Comparison of ENCODE assay signal across 8 cellular contexts in genomic region chr17:9239821-9240658, GRCh38.
DNase-seq lines count a peak whose midpoint lies in the region; ATAC-seq, FAIRE-seq and TF ChIP-seq lines count a peak whose summit lies in the region.

No MANE protein-coding gene starts in this region.

- DNase-seq in AG20443 (ENCODE audit: low spot score) (peak; percentile 95), NOMO-1 treated with dmso at 0.1 percent for 144 hours (lab: John Stamatoyannopoulos, UW; ENCODE audit: unreplicated experiment) (peak; percentile 76), activated T-helper 1 cell treated with Interleukin-2 at 50 U/mL for 16 hours (ENCODE audit: low read depth) (peak; percentile 59), esophagus squamous epithelium (lab: John Stamatoyannopoulos, UW) (no peak), myocyte (ENCODE audit: low read depth) (peak; percentile 40), RCC 7860 (ENCODE audit: low spot score) (no peak)
- peak; percentile 33 to 47 for DNase-seq in stimulated activated CD8-positive, alpha-beta memory T cell treated with anti-CD3 and anti-CD28 coated beads, Interleukin-7, amount 100 ng/mL, for 48 hours (ENCODE audit: extremely low read depth in 1 of 2, low read depth in 1 of 2)

- H3K36me3 ChIP-seq in esophagus squamous epithelium: peaks cover 0 to 20% (median 0%) of the 10 kb centered on the region in 3 donors

- 0 to 20% methylated on average over 2 of the region's 84 CpGs for WGBS in esophagus squamous epithelium, 2 donors

- TF ChIP-seq POLR2A in esophagus squamous epithelium (IDR thresholded peaks at IDR 0.05): peak in 2 of 4 donors; percentile 43 to 67

- peak; percentile 44 for ATAC-seq in GM21526 (IDR thresholded peaks at IDR 0.05; ENCODE audit: low FRiP score, unreplicated experiment)

- H3K4me1 ChIP-seq in esophagus squamous epithelium: peaks cover 25 to 75% (median 52%) of the 10 kb centered on the region in 3 donors

- peak overlapping the region; percentile 82 to 98 (median 94) for H3K27ac ChIP-seq in esophagus squamous epithelium

- peak in 1 of 6 experiments; percentile 3 for TF ChIP-seq CTCF in esophagus squamous epithelium (IDR thresholded peaks at IDR 0.05)

- no peaks in the 10 kb centered on the region for H3K27me3 ChIP-seq in esophagus squamous epithelium

- H3K9me3 ChIP-seq in esophagus squamous epithelium: no peaks in the 10 kb centered on the region

- FAIRE-seq in RCC 7860 (lab: Jason Lieb, UNC): no peak

- peak overlapping the region; percentile 40 to 64 (median 51) for H3K4me3 ChIP-seq in esophagus squamous epithelium

- intact Hi-C loops in esophagus squamous epithelium (cut with DNase I): loop anchor here (10.0 kb wide), 1 partner anchor 215 kb away; the partner anchor contains the start of gene NTN1

Comparison
In these comparisons a context has a peak if more than half of its experiments do, and no peak if none do; other contexts are left out.
1. DNase-seq: peak in AG20443 (single experiment), NOMO-1 treated with dmso at 0.1 percent for 144 hours (single experiment), activated T-helper 1 cell treated with Interleukin-2 at 50 U/mL for 16 hours (single experiment), myocyte (single experiment) and stimulated activated CD8-positive, alpha-beta memory T cell treated with anti-CD3 and anti-CD28 coated beads, Interleukin-7, amount 100 ng/mL, for 48 hours (2 of 2); none in esophagus squamous epithelium (single experiment) and RCC 7860 (single experiment).